Comparison of ENCODE assay signal across 8 cellular contexts in the genomic region with DNA sequence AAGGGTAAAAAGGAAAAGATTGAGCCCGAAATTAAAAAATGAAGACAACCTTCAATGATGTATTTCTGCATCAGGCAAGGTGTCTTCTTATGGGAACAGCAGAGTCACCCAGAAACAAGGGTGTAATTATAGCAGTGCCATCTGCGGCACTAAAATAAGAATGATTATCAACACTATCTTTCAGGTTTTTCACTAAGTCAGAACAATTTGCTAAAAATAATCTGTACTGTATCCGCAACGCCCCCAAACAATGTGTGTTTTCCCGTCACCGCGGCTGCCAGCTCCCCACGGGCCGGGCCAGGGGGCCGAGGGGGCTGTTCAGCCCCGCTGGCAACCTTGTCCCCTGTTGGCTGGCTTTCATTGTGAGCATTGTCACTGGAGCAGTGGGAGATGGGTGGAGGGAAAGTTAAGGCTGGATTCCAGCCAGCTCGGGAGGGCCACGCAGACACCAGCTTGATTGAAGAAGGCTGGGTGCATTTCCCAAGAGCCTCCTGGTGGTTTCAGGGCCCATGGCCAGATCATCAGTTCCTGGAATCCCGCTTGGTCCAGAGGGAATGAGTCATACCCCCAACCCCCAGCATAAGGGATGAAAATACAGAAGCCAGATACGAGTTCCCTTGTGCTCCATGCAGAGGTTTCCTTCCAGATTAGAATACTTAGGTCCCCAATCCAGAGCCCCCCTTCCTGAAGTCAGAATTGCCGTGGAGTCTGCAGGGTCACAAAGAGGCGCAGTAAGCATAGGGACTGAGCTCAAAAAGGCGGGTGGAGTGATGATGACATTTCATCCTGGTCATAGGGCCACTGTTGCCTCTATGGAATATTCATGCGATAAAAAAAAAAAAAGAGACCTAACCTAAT.
DNase-seq lines count a peak whose midpoint lies in the region; TF ChIP-seq lines count a peak whose summit lies in the region.

No MANE protein-coding gene starts in this region.

- 30 to 37% methylated on average over 17 to 19 of the region's 19 CpGs for WGBS in testis, 2 donors

- TF ChIP-seq POLR2A in breast epithelium (IDR thresholded peaks at IDR 0.05), result no peak
- TF ChIP-seq POLR2A in testis (IDR thresholded peaks at IDR 0.05), result no peak

- intact Hi-C loops in breast epithelium (cut with DNase I; ENCODE audit: low total_unique reads), result no loop called here
- intact Hi-C loops in testis (cut with DNase I; ENCODE audit: low total_unique reads), result no loop called here

- H3K9me3 ChIP-seq in BLaER1 (peaks cover 4% of the 10 kb centered on the region; the same call in 1 of the 2 replicates), breast epithelium (no peaks in the 10 kb centered on the region), testis (no peaks in the 10 kb centered on the region)

- H4K20me1 ChIP-seq in BLaER1, result no peaks in the 10 kb centered on the region

- DNase-seq in H7, result peak; percentile 52
- DNase-seq in NCI-H2107 treated with DMSO at 0.1 percent for 48 hours (lab: John Stamatoyannopoulos, UW; ENCODE audit: unreplicated experiment), result peak; percentile 59
- DNase-seq in breast epithelium (ENCODE audit: low spot score in 2 of 2), result peak in 1 of 2 donors; percentile 56
- peak; percentile 78 for DNase-seq in testis
- DNase-seq in NCI-H128 (lab: John Stamatoyannopoulos, UW; ENCODE audit: unreplicated experiment), result no peak
- no peak for DNase-seq in mesenteric fat pad (ENCODE audit: low spot score)

- no peaks in the 10 kb centered on the region for H3K27me3 ChIP-seq in BLaER1
- H3K27me3 ChIP-seq in H7 (ENCODE audit: control insufficient read depth, insufficient read depth, low read length), result no peaks in the 10 kb centered on the region
- H3K27me3 ChIP-seq in breast epithelium, result no peaks in the 10 kb centered on the region
- H3K27me3 ChIP-seq in layer of hippocampus (ENCODE audit: control insufficient read depth, insufficient read depth, low read length), result no peaks in the 10 kb centered on the region
- no peaks in the 10 kb centered on the region for H3K27me3 ChIP-seq in testis

- H3K27ac ChIP-seq in BLaER1, result peak overlapping the region; percentile 77
- peak overlapping the region; percentile 71 to 94 for H3K27ac ChIP-seq in breast epithelium
- peak overlapping the region; percentile 25 for H3K27ac ChIP-seq in layer of hippocampus (ENCODE audit: low read depth, low read length)
- H3K27ac ChIP-seq in testis, result peak overlapping the region; percentile 62 to 78

- peak overlapping the region; percentile 20; the same call in 1 of the 2 replicates for H3K4me3 ChIP-seq in BLaER1
- H3K4me3 ChIP-seq in H7 (ENCODE audit: insufficient read depth, low read depth, low read length), result no peak overlapping the region
- H3K4me3 ChIP-seq in breast epithelium, result peak overlapping the region in 1 of 3 donors; percentile 45
- H3K4me3 ChIP-seq in testis, result no peak overlapping the region

- peak overlapping the region; percentile 82 for H3K4me2 ChIP-seq in BLaER1

- peak overlapping the region; percentile 67; the same call in 1 of the 2 replicates for H3K9ac ChIP-seq in BLaER1

- H3K36me3 ChIP-seq in BLaER1, result no peaks in the 10 kb centered on the region
- no peaks in the 10 kb centered on the region for H3K36me3 ChIP-seq in H7 (replicated peaks; ENCODE audit: control insufficient read depth, insufficient read depth, low read length)
- H3K36me3 ChIP-seq in breast epithelium, result no peaks in the 10 kb centered on the region
- H3K36me3 ChIP-seq in testis (ENCODE audit: low read depth, missing control alignments), result no peaks in the 10 kb centered on the region

- TF ChIP-seq CTCF in breast epithelium (IDR thresholded peaks at IDR 0.05), result peak in 1 of 3 donors; percentile 12
- no peak for TF ChIP-seq CTCF in testis (IDR thresholded peaks at IDR 0.05)

- H3K4me1 ChIP-seq in BLaER1, result peaks cover 83% of the 10 kb centered on the region
- peaks cover 0 to 16% of the 10 kb centered on the region in 2 donors for H3K4me1 ChIP-seq in breast epithelium
- H3K4me1 ChIP-seq in testis, result peaks cover 23% of the 10 kb centered on the region

Comparison
In these comparisons a context has a peak if more than half of its experiments do, and no peak if none do; other contexts are left out.
1. H3K27ac ChIP-seq: peak in every context shown above with its lines; median percentile 82 in breast epithelium; 77 in BLaER1; 70 in testis; 25 in layer of hippocampus.
2. DNase-seq: peak in H7 (single experiment), NCI-H2107 treated with DMSO at 0.1 percent for 48 hours (single experiment) and testis (single experiment); none in NCI-H128 (single experiment) and mesenteric fat pad (single experiment).